2 cellular contexts compared by ENCODE assay signal in genomic region chr5:54624671-54625583, GRCh38.
TF ChIP-seq lines count a peak whose summit lies in the region.

No MANE protein-coding gene starts in this region.

TF ChIP-seq in liver, 16 proteins besides CTCF, POLR2A, EP300 and RAD21 (continued from another document):
- TF ChIP-seq REST (IDR thresholded peaks at IDR 0.05) (no peak), SP1 (IDR thresholded peaks at IDR 0.05) (no peak), MAX (IDR thresholded peaks at IDR 0.05) (no peak), FOXA1 (IDR thresholded peaks at IDR 0.05) (no peak), EGR1 (IDR thresholded peaks at IDR 0.05; ENCODE audit: low read depth in 2 of 2) (no peak), GABPA (IDR thresholded peaks at IDR 0.05 in 1 of 2, conservative IDR thresholded peaks at IDR 0.05 in 1 of 2) (no peak), ZBTB33 (IDR thresholded peaks at IDR 0.05) (no peak), HNF4G (IDR thresholded peaks at IDR 0.05) (no peak), NR2F2 (IDR thresholded peaks at IDR 0.05) (no peak), HNF4A (conservative IDR thresholded peaks at IDR 0.05) (no peak)

TF ChIP-seq in HepG2, 621 proteins besides CTCF, POLR2A, EP300 and RAD21 (continued from another document):
- TF ChIP-seq, protein P1, sequence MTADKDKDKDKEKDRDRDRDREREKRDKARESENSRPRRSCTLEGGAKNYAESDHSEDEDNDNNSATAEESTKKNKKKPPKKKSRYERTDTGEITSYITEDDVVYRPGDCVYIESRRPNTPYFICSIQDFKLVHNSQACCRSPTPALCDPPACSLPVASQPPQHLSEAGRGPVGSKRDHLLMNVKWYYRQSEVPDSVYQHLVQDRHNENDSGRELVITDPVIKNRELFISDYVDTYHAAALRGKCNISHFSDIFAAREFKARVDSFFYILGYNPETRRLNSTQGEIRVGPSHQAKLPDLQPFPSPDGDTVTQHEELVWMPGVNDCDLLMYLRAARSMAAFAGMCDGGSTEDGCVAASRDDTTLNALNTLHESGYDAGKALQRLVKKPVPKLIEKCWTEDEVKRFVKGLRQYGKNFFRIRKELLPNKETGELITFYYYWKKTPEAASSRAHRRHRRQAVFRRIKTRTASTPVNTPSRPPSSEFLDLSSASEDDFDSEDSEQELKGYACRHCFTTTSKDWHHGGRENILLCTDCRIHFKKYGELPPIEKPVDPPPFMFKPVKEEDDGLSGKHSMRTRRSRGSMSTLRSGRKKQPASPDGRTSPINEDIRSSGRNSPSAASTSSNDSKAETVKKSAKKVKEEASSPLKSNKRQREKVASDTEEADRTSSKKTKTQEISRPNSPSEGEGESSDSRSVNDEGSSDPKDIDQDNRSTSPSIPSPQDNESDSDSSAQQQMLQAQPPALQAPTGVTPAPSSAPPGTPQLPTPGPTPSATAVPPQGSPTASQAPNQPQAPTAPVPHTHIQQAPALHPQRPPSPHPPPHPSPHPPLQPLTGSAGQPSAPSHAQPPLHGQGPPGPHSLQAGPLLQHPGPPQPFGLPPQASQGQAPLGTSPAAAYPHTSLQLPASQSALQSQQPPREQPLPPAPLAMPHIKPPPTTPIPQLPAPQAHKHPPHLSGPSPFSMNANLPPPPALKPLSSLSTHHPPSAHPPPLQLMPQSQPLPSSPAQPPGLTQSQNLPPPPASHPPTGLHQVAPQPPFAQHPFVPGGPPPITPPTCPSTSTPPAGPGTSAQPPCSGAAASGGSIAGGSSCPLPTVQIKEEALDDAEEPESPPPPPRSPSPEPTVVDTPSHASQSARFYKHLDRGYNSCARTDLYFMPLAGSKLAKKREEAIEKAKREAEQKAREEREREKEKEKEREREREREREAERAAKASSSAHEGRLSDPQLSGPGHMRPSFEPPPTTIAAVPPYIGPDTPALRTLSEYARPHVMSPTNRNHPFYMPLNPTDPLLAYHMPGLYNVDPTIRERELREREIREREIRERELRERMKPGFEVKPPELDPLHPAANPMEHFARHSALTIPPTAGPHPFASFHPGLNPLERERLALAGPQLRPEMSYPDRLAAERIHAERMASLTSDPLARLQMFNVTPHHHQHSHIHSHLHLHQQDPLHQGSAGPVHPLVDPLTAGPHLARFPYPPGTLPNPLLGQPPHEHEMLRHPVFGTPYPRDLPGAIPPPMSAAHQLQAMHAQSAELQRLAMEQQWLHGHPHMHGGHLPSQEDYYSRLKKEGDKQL (CRISPR knock-in tag; IDR thresholded peaks at IDR 0.05; ENCODE audit: low read depth) = no peak
- TF ChIP-seq ELF3 (CRISPR knock-in tag; IDR thresholded peaks at IDR 0.05) (no peak), ATAD3A (CRISPR knock-in tag; IDR thresholded peaks at IDR 0.05) (no peak), ZFP41 (CRISPR knock-in tag; IDR thresholded peaks at IDR 0.05; ENCODE audit: borderline replicate concordance) (no peak), GABPA (IDR thresholded peaks at IDR 0.05; ENCODE audit: low read depth, low read length) (no peak), GABPA (CRISPR knock-in tag; IDR thresholded peaks at IDR 0.05; ENCODE audit: low read depth) (no peak), ZBTB20 (CRISPR knock-in tag; IDR thresholded peaks at IDR 0.05; ENCODE audit: borderline replicate concordance, low read depth) (no peak), ZNF615 (CRISPR knock-in tag; IDR thresholded peaks at IDR 0.05; ENCODE audit: borderline replicate concordance) (no peak), TBP (CRISPR knock-in tag; IDR thresholded peaks at IDR 0.05) (no peak), FOXJ3 (CRISPR knock-in tag; IDR thresholded peaks at IDR 0.05; ENCODE audit: borderline replicate concordance) (no peak), MXD3 (CRISPR knock-in tag; IDR thresholded peaks at IDR 0.05) (no peak), ZNF580 (CRISPR knock-in tag; IDR thresholded peaks at IDR 0.05; ENCODE audit: borderline replicate concordance, low read depth) (no peak), ISL2 (CRISPR knock-in tag; IDR thresholded peaks at IDR 0.05) (no peak)
